In the genomic region with DNA sequence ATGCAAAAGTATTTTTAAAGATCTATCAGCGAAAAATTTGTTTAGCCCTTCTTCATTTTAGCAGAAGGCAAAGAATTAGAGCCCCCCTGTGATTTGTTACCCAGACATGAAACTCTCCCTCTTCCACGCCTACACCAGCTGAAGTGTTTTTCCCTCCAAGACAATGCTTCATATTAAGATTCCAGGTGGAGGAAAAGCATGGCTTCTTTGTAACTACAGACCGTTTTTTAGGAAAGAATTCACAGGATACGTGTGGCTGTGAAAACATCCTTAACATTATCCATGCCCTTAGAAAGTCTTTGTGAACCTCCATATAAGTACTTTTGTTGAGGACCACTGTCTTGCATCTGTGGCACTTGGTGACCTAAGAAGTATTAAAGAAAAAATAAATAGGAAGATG, we compare ENCODE assay signal across 17 cellular contexts.
"Had no signal": no experiment of that assay in that cellular context is flagged by ENCODE, and none has a peak within 500 bp of the region (broad histone marks: within the 10 kb centered on the region; RNA-seq: fewer than 3 reads in every experiment).

No MANE protein-coding gene starts in this region.

- ATAC-seq: activated CD4-positive, alpha-beta T cell treated with anti-CD3 and anti-CD28 coated beads for 36 hours; activated CD8-positive, alpha-beta memory T cell treated with anti-CD3 and anti-CD28 coated beads, Interleukin-2, amount 10 ng/mL, durations not matched to agents 7 days and 5 days; effector memory CD8-positive, alpha-beta T cell; right cardiac atrium; SK-N-SH treated with all-trans-retinoic acid at 6 μM for 48 hours had no signal

- H3K9me3 ChIP-seq: prostate gland, suprapubic skin had no signal

- H3K27ac ChIP-seq: brain microvascular endothelial cell, prostate gland, suprapubic skin, VCaP had no signal

- DNase-seq: activated CD4-positive, alpha-beta memory T cell treated with anti-CD3 and anti-CD28 coated beads for 36 hours; activated CD4-positive, alpha-beta T cell treated with anti-CD3 and anti-CD28 coated beads for 36 hours; activated CD8-positive, alpha-beta memory T cell treated with anti-CD3 and anti-CD28 coated beads, Interleukin-2, amount 10 ng/mL, durations not matched to agents 7 days and 5 days; activated effector memory CD4-positive, alpha-beta T cell treated with Interleukin-2 at 50 U/mL for 16 hours; activated T-cell treated with anti-CD3 and anti-CD28 coated beads, Interleukin-2, amount 50 U/mL, for 1 hour; amniotic stem cell; brain microvascular endothelial cell; dermis blood vessel endothelial cell; effector memory CD8-positive, alpha-beta T cell; nephron progenitor cell; right cardiac atrium; T-helper 1 cell; trophoblast cell had no signal

- H3K27me3 ChIP-seq: brain microvascular endothelial cell, suprapubic skin had no signal

- H3K4me1 ChIP-seq: prostate gland had no signal

- H3K4me3 ChIP-seq: prostate gland, suprapubic skin had no signal

- H3K36me3 ChIP-seq: brain microvascular endothelial cell, prostate gland, suprapubic skin had no signal
